ENCODE assay signal across 1 cellular context in the genomic region with DNA sequence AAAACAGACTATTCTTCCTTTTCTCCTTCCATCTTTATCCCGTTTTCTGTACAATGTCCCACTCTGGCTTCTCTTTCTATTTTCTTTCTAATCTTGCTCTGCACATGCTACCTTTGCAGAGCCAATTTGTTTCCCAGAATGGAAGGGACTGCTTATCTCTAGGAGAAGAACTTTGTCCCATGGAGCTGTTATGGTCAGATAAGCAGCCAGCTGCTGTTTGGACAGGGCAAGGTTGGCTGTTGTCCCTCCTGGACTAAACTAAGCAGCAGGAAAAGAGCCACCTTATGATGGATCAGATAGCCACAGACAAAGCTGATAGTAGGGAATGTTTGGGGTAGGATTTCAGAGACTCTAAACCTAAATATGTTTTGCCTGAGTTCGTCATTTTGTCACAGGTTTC.
A peak's percentile ranks its signal among the peaks of the same experiment; 100 is the strongest.
TF ChIP-seq lines count a peak whose summit lies in the region.

No MANE protein-coding gene starts in this region.

TF ChIP-seq in HepG2, 621 proteins besides CTCF, POLR2A, EP300 and RAD21 (continued from another document):
- TF ChIP-seq, protein P1, sequence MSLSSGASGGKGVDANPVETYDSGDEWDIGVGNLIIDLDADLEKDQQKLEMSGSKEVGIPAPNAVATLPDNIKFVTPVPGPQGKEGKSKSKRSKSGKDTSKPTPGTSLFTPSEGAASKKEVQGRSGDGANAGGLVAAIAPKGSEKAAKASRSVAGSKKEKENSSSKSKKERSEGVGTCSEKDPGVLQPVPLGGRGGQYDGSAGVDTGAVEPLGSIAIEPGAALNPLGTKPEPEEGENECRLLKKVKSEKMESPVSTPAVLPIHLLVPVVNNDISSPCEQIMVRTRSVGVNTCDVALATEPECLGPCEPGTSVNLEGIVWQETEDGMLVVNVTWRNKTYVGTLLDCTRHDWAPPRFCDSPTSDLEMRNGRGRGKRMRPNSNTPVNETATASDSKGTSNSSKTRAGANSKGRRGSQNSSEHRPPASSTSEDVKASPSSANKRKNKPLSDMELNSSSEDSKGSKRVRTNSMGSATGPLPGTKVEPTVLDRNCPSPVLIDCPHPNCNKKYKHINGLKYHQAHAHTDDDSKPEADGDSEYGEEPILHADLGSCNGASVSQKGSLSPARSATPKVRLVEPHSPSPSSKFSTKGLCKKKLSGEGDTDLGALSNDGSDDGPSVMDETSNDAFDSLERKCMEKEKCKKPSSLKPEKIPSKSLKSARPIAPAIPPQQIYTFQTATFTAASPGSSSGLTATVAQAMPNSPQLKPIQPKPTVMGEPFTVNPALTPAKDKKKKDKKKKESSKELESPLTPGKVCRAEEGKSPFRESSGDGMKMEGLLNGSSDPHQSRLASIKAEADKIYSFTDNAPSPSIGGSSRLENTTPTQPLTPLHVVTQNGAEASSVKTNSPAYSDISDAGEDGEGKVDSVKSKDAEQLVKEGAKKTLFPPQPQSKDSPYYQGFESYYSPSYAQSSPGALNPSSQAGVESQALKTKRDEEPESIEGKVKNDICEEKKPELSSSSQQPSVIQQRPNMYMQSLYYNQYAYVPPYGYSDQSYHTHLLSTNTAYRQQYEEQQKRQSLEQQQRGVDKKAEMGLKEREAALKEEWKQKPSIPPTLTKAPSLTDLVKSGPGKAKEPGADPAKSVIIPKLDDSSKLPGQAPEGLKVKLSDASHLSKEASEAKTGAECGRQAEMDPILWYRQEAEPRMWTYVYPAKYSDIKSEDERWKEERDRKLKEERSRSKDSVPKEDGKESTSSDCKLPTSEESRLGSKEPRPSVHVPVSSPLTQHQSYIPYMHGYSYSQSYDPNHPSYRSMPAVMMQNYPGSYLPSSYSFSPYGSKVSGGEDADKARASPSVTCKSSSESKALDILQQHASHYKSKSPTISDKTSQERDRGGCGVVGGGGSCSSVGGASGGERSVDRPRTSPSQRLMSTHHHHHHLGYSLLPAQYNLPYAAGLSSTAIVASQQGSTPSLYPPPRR (CRISPR knock-in tag; IDR thresholded peaks at IDR 0.05; ENCODE audit: borderline replicate concordance): 0 out of 2 replicates have a peak, but pooled peaks have one; percentile 17
- TF ChIP-seq ZNF331 (CRISPR knock-in tag; IDR thresholded peaks at IDR 0.05): peak; percentile 75; the same call in 1 of the 2 replicates
- no peak for TF ChIP-seq RARG (CRISPR knock-in tag; IDR thresholded peaks at IDR 0.05; ENCODE audit: low read depth)
- 0 out of 2 replicates have a peak, but pooled peaks have one; percentile 40 for TF ChIP-seq GATA4 (IDR thresholded peaks at IDR 0.05; ENCODE audit: borderline replicate concordance, low read depth)
